In the genomic region with DNA sequence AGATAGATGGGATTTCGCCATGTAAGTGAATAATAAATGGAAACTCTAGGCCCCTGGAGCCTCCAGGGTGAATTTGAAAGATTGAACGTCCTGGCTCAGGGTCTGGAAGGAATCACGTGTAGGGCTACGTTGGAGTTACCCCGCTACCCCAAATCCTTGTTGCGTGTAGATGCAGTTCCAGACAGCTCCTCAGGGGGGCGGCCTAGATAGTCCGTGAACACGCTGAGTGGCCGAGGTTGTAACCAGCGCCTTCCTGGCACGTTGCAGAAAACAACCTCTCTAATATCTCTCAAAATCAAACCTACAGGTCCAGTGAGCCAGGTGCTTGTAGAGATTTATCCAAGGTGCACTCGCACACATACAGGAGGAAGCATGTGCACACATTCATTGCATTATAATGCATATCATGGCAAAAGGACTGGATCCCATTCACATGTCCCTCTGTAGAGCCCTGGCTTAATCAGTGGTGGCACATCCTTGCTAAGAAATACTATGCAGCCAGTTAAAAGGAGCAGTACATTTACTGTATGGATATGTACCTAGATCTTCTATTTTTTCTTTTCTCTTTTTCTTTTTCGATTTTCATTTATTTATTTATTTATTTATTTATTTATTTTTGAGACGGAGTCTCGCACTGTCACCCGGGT, we compare ENCODE assay signal across 9 cellular contexts.
DNase-seq lines count a peak whose midpoint lies in the region; ATAC-seq and TF ChIP-seq lines count a peak whose summit lies in the region.
"Had no signal": no experiment of that assay in that cellular context is flagged by ENCODE, and none has a peak within 500 bp of the region (broad histone marks: within the 10 kb centered on the region; RNA-seq: fewer than 3 reads in every experiment).

No MANE protein-coding gene starts in this region.

- no peak for DNase-seq in GM06990 (ENCODE audit: extremely low read depth, insufficient read length)
- DNase-seq in NCI-H1048 (lab: John Stamatoyannopoulos, UW) = peak; percentile 51
- peak; percentile 92 for DNase-seq in activated CD4-positive, alpha-beta T cell treated with anti-CD3 and anti-CD28 coated beads for 48 hours
- DNase-seq in coronary artery (ENCODE audit: low spot score) = no peak
- peak; percentile 77 for DNase-seq in medulla oblongata (ENCODE audit: extremely low spot score)
- DNase-seq in stimulated activated CD8-positive, alpha-beta memory T cell treated with anti-CD3 and anti-CD28 coated beads, Interleukin-15, amount 100 ng/mL, for 48 hours (ENCODE audit: low read depth in 2 of 2) = peak; percentile 66 to 71
- DNase-seq in DMS114 treated with DMSO at 0.1 percent for 48 hours (lab: John Stamatoyannopoulos, UW; ENCODE audit: unreplicated experiment) = no peak

- peak; percentile 86 for TF ChIP-seq CTCF in GM06990 (IDR thresholded peaks at IDR 0.05; ENCODE audit: insufficient read depth, low read length, poor library complexity, severe bottlenecking)
- peak; percentile 61 for TF ChIP-seq CTCF in coronary artery (IDR thresholded peaks at IDR 0.05)

- no peaks in the 10 kb centered on the region for H3K36me3 ChIP-seq in GM06990 (ENCODE audit: control insufficient read depth, insufficient read depth, low read length)

- no peaks in the 10 kb centered on the region for H3K27me3 ChIP-seq in GM06990 (replicated peaks; ENCODE audit: control insufficient read depth, insufficient read depth, low read length)

- H3K4me3 ChIP-seq in GM06990 (replicated peaks; ENCODE audit: low read depth, low read length) = no peak overlapping the region
- no peak overlapping the region for H3K4me3 ChIP-seq in coronary artery

- ATAC-seq in HG03469 (IDR thresholded peaks at IDR 0.05; ENCODE audit: unreplicated experiment) = no peak

- H3K27ac ChIP-seq in coronary artery = no peak overlapping the region
- H3K27ac ChIP-seq: epithelial cell of prostate had no signal

Comparison
In these comparisons a context has a peak if more than half of its experiments do, and no peak if none do; other contexts are left out.
1. DNase-seq: peak in NCI-H1048 (single experiment), activated CD4-positive, alpha-beta T cell treated with anti-CD3 and anti-CD28 coated beads for 48 hours (single experiment), medulla oblongata (single experiment) and stimulated activated CD8-positive, alpha-beta memory T cell treated with anti-CD3 and anti-CD28 coated beads, Interleukin-15, amount 100 ng/mL, for 48 hours (2 of 2); none in GM06990 (single experiment), coronary artery (single experiment) and DMS114 treated with DMSO at 0.1 percent for 48 hours (single experiment).